19 cellular contexts compared by ENCODE assay signal in genomic region chr19:30253581-30253996, GRCh38.
DNase-seq lines count a peak whose midpoint lies in the region; ATAC-seq, FAIRE-seq and TF ChIP-seq lines count a peak whose summit lies in the region.
"Had no signal": no experiment of that assay in that cellular context is flagged by ENCODE, and none has a peak within 500 bp of the region (broad histone marks: within the 10 kb centered on the region; RNA-seq: fewer than 3 reads in every experiment).

No MANE protein-coding gene starts in this region.

- H3K9me3 ChIP-seq in esophagus squamous epithelium = no peaks in the 10 kb centered on the region
- H3K9me3 ChIP-seq: BLaER1 treated with 17β-estradiol and CSF1 and Interleukin-3, amounts not matched to agents 10 nM and 100 nM; gastroesophageal sphincter; psoas muscle had no signal

- intact Hi-C loops in esophagus squamous epithelium (cut with DNase I) = no loop called here

- H3K36me3 Mint-ChIP-seq in activated naive CD4-positive, alpha-beta T cell treated with anti-CD3 and anti-CD28 coated beads, Interleukin-2, amount 50 U/mL, for 72 hours = no peaks in the 10 kb centered on the region

- H3K27ac Mint-ChIP-seq in activated naive CD4-positive, alpha-beta T cell treated with anti-CD3 and anti-CD28 coated beads, Interleukin-2, amount 50 U/mL, for 72 hours = no peak overlapping the region

- 12 to 24% methylated on average over 8 to 14 of the region's 15 CpGs for WGBS in esophagus squamous epithelium, 2 donors

- TF ChIP-seq POLR2A in esophagus squamous epithelium (IDR thresholded peaks at IDR 0.05) (no peak), GM12892 (IDR thresholded peaks at IDR 0.05; ENCODE audit: low read depth, low read length) (no peak)

- H3K27me3 ChIP-seq in esophagus squamous epithelium = peaks cover 0 to 45% (median 0%) of the 10 kb centered on the region in 4 donors
- H3K27me3 ChIP-seq: BLaER1 treated with 17β-estradiol and CSF1 and Interleukin-3, amounts not matched to agents 10 nM and 100 nM; cardiac muscle cell had no signal

- H3K9me3 Mint-ChIP-seq in activated naive CD4-positive, alpha-beta T cell treated with anti-CD3 and anti-CD28 coated beads, Interleukin-2, amount 50 U/mL, for 72 hours = no peaks in the 10 kb centered on the region

- no peak for ATAC-seq in activated naive CD4-positive, alpha-beta T cell treated with anti-CD3 and anti-CD28 coated beads, Interleukin-2, amount 50 U/mL, for 72 hours
- ATAC-seq: gastroesophageal sphincter, psoas muscle had no signal

- TF ChIP-seq CTCF in esophagus squamous epithelium (IDR thresholded peaks at IDR 0.05) = no peak

- H3K4me3 ChIP-seq in esophagus squamous epithelium (peak overlapping the region in 3 of 4 donors; percentile 14 to 49 (median 23)), skeletal muscle cell (ENCODE audit: low read depth, low read length) (no peak overlapping the region)
- H3K4me3 ChIP-seq: BLaER1 treated with 17β-estradiol and CSF1 and Interleukin-3, amounts not matched to agents 10 nM and 100 nM; cardiac muscle cell; gastroesophageal sphincter; psoas muscle had no signal

- no peak for FAIRE-seq in GM12892 (lab: Jason Lieb, UNC)
- FAIRE-seq: GM12891, islet of Langerhans had no signal

- DNase-seq in GM03348 (ENCODE audit: low spot score) (peak; percentile 69), NCI-H69 (lab: John Stamatoyannopoulos, UW) (peak; percentile 1), esophagus squamous epithelium (lab: John Stamatoyannopoulos, UW) (no peak), skeletal muscle cell (ENCODE audit: low read depth) (peak; percentile 1), GM12892 (ENCODE audit: insufficient read length) (no peak), occipital lobe (lab: John Stamatoyannopoulos, UW) (no peak)
- DNase-seq in activated CD8-positive, alpha-beta memory T cell treated with anti-CD3 and anti-CD28 coated beads, Interleukin-2, amount 50 U/mL, for 48 hours = no peak
- DNase-seq in activated naive CD4-positive, alpha-beta T cell treated with anti-CD3 and anti-CD28 coated beads, Interleukin-2, amount 50 U/mL, for 72 hours (ENCODE audit: low spot score in 2 of 2) = no peak
- DNase-seq: activated CD4-positive, CD25-positive, alpha-beta regulatory T cell treated with anti-CD3 and anti-CD28 coated beads, Interleukin-2, amount 50 U/mL, for 72 hours; activated naive CD4-positive, alpha-beta T cell treated with anti-CD3 and anti-CD28 coated beads, Interleukin-2, amount 50 U/mL, for 16 hours; activated T-cell treated with anti-CD3 and anti-CD28 coated beads for 4 hours; NCI-H226; psoas muscle; T-helper 1 cell had no signal

- no peaks in the 10 kb centered on the region for H3K36me3 ChIP-seq in esophagus squamous epithelium
- H3K36me3 ChIP-seq: BLaER1 treated with 17β-estradiol and CSF1 and Interleukin-3, amounts not matched to agents 10 nM and 100 nM; cardiac muscle cell; gastroesophageal sphincter had no signal

- peaks cover 0 to 15% (median 0%) of the 10 kb centered on the region in 3 donors for H3K4me1 ChIP-seq in esophagus squamous epithelium
- H3K4me1 ChIP-seq: BLaER1 treated with 17β-estradiol and CSF1 and Interleukin-3, amounts not matched to agents 10 nM and 100 nM; gastroesophageal sphincter; psoas muscle had no signal

- H3K27ac ChIP-seq in esophagus squamous epithelium = peak overlapping the region in 3 of 4 donors; percentile 57 to 78 (median 76)
- H3K27ac ChIP-seq: BLaER1 treated with 17β-estradiol and CSF1 and Interleukin-3, amounts not matched to agents 10 nM and 100 nM; cardiac muscle cell; gastroesophageal sphincter; psoas muscle had no signal

Comparison
In these comparisons a context has a peak if more than half of its experiments do, and no peak if none do; other contexts are left out.
1. DNase-seq: peak in GM03348 (single experiment), NCI-H69 (single experiment) and skeletal muscle cell (single experiment); none in esophagus squamous epithelium (single experiment), activated CD8-positive, alpha-beta memory T cell treated with anti-CD3 and anti-CD28 coated beads, Interleukin-2, amount 50 U/mL, for 48 hours (single experiment), GM12892 (single experiment), occipital lobe (single experiment) and activated naive CD4-positive, alpha-beta T cell treated with anti-CD3 and anti-CD28 coated beads, Interleukin-2, amount 50 U/mL, for 72 hours (0 of 2).